ENCODE assay signal across 19 cellular contexts in genomic region chr17:72536788-72537187, GRCh38.
"Had no signal": no experiment of that assay in that cellular context is flagged by ENCODE, and none has a peak within 500 bp of the region (broad histone marks: within the 10 kb centered on the region; RNA-seq: fewer than 3 reads in every experiment).

No MANE protein-coding gene starts in this region.

- H3K27me3 ChIP-seq: foreskin keratinocyte, hepatocyte, right atrium auricular region, transverse colon had no signal

- H3K9me3 ChIP-seq: thoracic aorta, transverse colon had no signal

- DNase-seq: effector CD4-positive, alpha-beta T cell; endodermal cell; erythroblast; foreskin keratinocyte; left colon; left ventricle myocardium superior; mesendoderm; naive B cell; stimulated activated CD4-positive, alpha-beta T cell treated with anti-CD3 and anti-CD28 coated beads, Interleukin-4, amount 100 ng/mL, for 1 hour; transverse colon had no signal

- H3K27ac ChIP-seq: coronary artery, foreskin keratinocyte, hepatocyte, right atrium auricular region, thoracic aorta, transverse colon had no signal

- H3K36me3 ChIP-seq: right atrium auricular region, thoracic aorta, transverse colon had no signal

- H3K4me2 ChIP-seq: hepatocyte had no signal

- H3K27ac Mint-ChIP-seq: endodermal cell; naive B cell; nephron; stimulated activated memory B cell treated with anti-CD40 and anti-IgM and Interleukin-4, amounts not matched to agents 10 μg/mL and 1 μg/mL and 100 μg/mL, for 72 hours; stimulated activated naive CD8-positive, alpha-beta T cell treated with anti-CD3 and anti-CD28 coated beads, Interleukin-15, Interleukin-2, amounts not matched to agents 100 ng/mL and 50 ng/mL, for 24 hours had no signal

- H3K4me3 ChIP-seq: coronary artery, hepatocyte, lung, right atrium auricular region, thoracic aorta, transverse colon had no signal

- H3K4me1 ChIP-seq: foreskin keratinocyte had no signal

- FAIRE-seq: endothelial cell of umbilical vein had no signal

- H2AFZ ChIP-seq: hepatocyte had no signal

- H3K36me3 Mint-ChIP-seq: naive B cell; stimulated activated memory B cell treated with anti-CD40 and anti-IgM and Interleukin-4, amounts not matched to agents 10 μg/mL and 1 μg/mL and 100 μg/mL, for 72 hours had no signal

- ATAC-seq: foreskin keratinocyte; left colon; left ventricle myocardium superior; stimulated activated memory B cell treated with anti-CD40 and anti-IgM and Interleukin-4, amounts not matched to agents 10 μg/mL and 1 μg/mL and 100 μg/mL, for 72 hours had no signal

- H3K4me3 Mint-ChIP-seq: endodermal cell; nephron; stimulated activated memory B cell treated with anti-CD40 and anti-IgM and Interleukin-4, amounts not matched to agents 10 μg/mL and 1 μg/mL and 100 μg/mL, for 72 hours; stimulated activated naive CD8-positive, alpha-beta T cell treated with anti-CD3 and anti-CD28 coated beads, Interleukin-15, Interleukin-2, amounts not matched to agents 100 ng/mL and 50 ng/mL, for 24 hours had no signal

- H3K9me3 Mint-ChIP-seq: stimulated activated naive CD8-positive, alpha-beta T cell treated with anti-CD3 and anti-CD28 coated beads, Interleukin-15, Interleukin-2, amounts not matched to agents 100 ng/mL and 50 ng/mL, for 24 hours had no signal
